1 cellular context compared by ENCODE assay signal in genomic region chr11:77126861-77127673, GRCh38.
TF ChIP-seq lines count a peak whose summit lies in the region.

No MANE protein-coding gene starts in this region.

TF ChIP-seq in HepG2, 621 proteins besides CTCF, POLR2A, EP300 and RAD21 (continued from another document and continues in another):
- TF ChIP-seq ZNF407 (CRISPR knock-in tag; IDR thresholded peaks at IDR 0.05; ENCODE audit: not compliant biosample characterization) (no peak), AKNA (CRISPR knock-in tag; IDR thresholded peaks at IDR 0.05; ENCODE audit: borderline replicate concordance) (no peak), MAFF (IDR thresholded peaks at IDR 0.05; ENCODE audit: low read depth, low read length) (no peak), SRY (CRISPR knock-in tag; IDR thresholded peaks at IDR 0.05) (0 out of 2 replicates have a peak, but pooled peaks have one; percentile 20), ZNF781 (CRISPR knock-in tag; IDR thresholded peaks at IDR 0.05; ENCODE audit: borderline replicate concordance, not compliant biosample characterization) (peak; percentile 29), MIER3 (CRISPR knock-in tag; IDR thresholded peaks at IDR 0.05; ENCODE audit: borderline replicate concordance) (no peak), NFAT5 (CRISPR knock-in tag; IDR thresholded peaks at IDR 0.05) (0 out of 2 replicates have a peak, but pooled peaks have one; percentile 47), MTF2 (CRISPR knock-in tag; IDR thresholded peaks at IDR 0.05; ENCODE audit: borderline replicate concordance) (no peak), NCOA1 (CRISPR knock-in tag; IDR thresholded peaks at IDR 0.05) (no peak), MAZ (IDR thresholded peaks at IDR 0.05; ENCODE audit: borderline replicate concordance, low read depth, low read length) (0 out of 2 replicates have a peak, but pooled peaks have one; percentile 23), MAZ (CRISPR knock-in tag; IDR thresholded peaks at IDR 0.05; ENCODE audit: low read depth) (peak; percentile 78; the same call in 1 of the 2 replicates), CREB3 (CRISPR knock-in tag; IDR thresholded peaks at IDR 0.05) (no peak), GATA4 (IDR thresholded peaks at IDR 0.05; ENCODE audit: borderline replicate concordance, low read depth) (no peak), ZNF616 (CRISPR knock-in tag; IDR thresholded peaks at IDR 0.05; ENCODE audit: low read depth) (no peak; the same call in 1 of the 2 replicates), HNF4G (IDR thresholded peaks at IDR 0.05; ENCODE audit: borderline replicate concordance, low read depth, low read length) (no peak), HNF4G (CRISPR knock-in tag; IDR thresholded peaks at IDR 0.05; ENCODE audit: borderline replicate concordance, low read depth) (no peak), SNAPC4 (CRISPR knock-in tag; IDR thresholded peaks at IDR 0.05) (no peak), ZNF512 (CRISPR knock-in tag; IDR thresholded peaks at IDR 0.05) (no peak), ATF7 (IDR thresholded peaks at IDR 0.05) (no peak), ATF7 (CRISPR knock-in tag; IDR thresholded peaks at IDR 0.05) (peak; percentile 63; the same call in 1 of the 2 replicates), ZNF841 (CRISPR knock-in tag; IDR thresholded peaks at IDR 0.05; ENCODE audit: borderline replicate concordance) (no peak)
